ENCODE assay signal across 16 cellular contexts in genomic region chr2:38466409-38466808, GRCh38.
DNase-seq lines count a peak whose midpoint lies in the region; TF ChIP-seq lines count a peak whose summit lies in the region.
"Had no signal": no experiment of that assay in that cellular context is flagged by ENCODE, and none has a peak within 500 bp of the region (broad histone marks: within the 10 kb centered on the region; RNA-seq: fewer than 3 reads in every experiment).

No MANE protein-coding gene starts in this region.

- H3K36me3 ChIP-seq in esophagus muscularis mucosa (no peaks in the 10 kb centered on the region), prostate gland (no peaks in the 10 kb centered on the region), tibial artery (no peaks in the 10 kb centered on the region)
- H3K36me3 ChIP-seq: BLaER1 had no signal

- no peak overlapping the region for H3K4me3 Mint-ChIP-seq in Calu3 (ENCODE audit: low read depth, unreplicated experiment)
- H3K4me3 Mint-ChIP-seq: CD8-positive, alpha-beta T cell had no signal

- in situ Hi-C loops in ACHN (cut with HindIII; ENCODE audit: low pct_ligation_motif_present, low pct_unique_long_range_greater_than_20kb, low sequenced_read_pairs): no loop called here

- intact Hi-C loops in esophagus muscularis mucosa (cut with DNase I) (loop anchor here (2.0 to 5.0 kb wide), 4 partner anchors 32 to 136 kb away; partner anchors contain the start of genes ATL2 and HNRNPLL), prostate gland (cut with DNase I) (loop anchor here (2.0 to 5.0 kb wide), 2 partner anchors 36 to 90 kb away; partner anchors contain the start of gene ATL2), tibial artery (cut with DNase I; ENCODE audit: low total_unique reads) (no loop called here), Calu3 (cut with micrococcal nuclease; ENCODE audit: unreplicated experiment) (loop anchor here (10.0 kb wide), 1 partner anchor 142 kb away; no protein-coding TSS in a partner anchor)

- peaks cover 6% of the 10 kb centered on the region for H3K36me3 Mint-ChIP-seq in Calu3 (ENCODE audit: insufficient read depth, unreplicated experiment)
- H3K36me3 Mint-ChIP-seq: CD8-positive, alpha-beta T cell had no signal

- BruUV-seq in Calu3 (replicated peaks; lab: Mats Ljungman, UMichigan): no TSS peak

- H3K4me1 Mint-ChIP-seq in Calu3 (ENCODE audit: low read depth, unreplicated experiment): peaks cover 24% of the 10 kb centered on the region

- CTCF ChIA-PET in RWPE1 (lab: Yijun Ruan, JAX): interaction anchor here (0.7 to 1.4 kb wide), 2 partner anchors 69 to 148 kb away, joined by 5 to 6 read pairs; no protein-coding TSS in a partner anchor
- CTCF ChIA-PET in Calu3 (lab: Charles Lee): interaction anchor here (0.7 to 2.2 kb wide), 3 partner anchors 33 to 139 kb away, joined by 3 to 38 read pairs (median 5); partner anchors contain the start of gene ATL2

- TF ChIP-seq CTCF in RWPE1 (conservative IDR thresholded peaks at IDR 0.05; ENCODE audit: low read depth): no peak
- no peak for TF ChIP-seq CTCF in esophagus muscularis mucosa (IDR thresholded peaks at IDR 0.05)
- no peak for TF ChIP-seq CTCF in prostate gland (IDR thresholded peaks at IDR 0.05)
- no peak for TF ChIP-seq CTCF in tibial artery (IDR thresholded peaks at IDR 0.05)
- TF ChIP-seq CTCF in Calu3 (IDR thresholded peaks at IDR 0.05; ENCODE audit: unreplicated experiment): no peak

- no peaks in the 10 kb centered on the region for H3K9me3 ChIP-seq in esophagus muscularis mucosa
- no peaks in the 10 kb centered on the region for H3K9me3 ChIP-seq in prostate gland
- H3K9me3 ChIP-seq in tibial artery: no peaks in the 10 kb centered on the region
- H3K9me3 ChIP-seq: BLaER1 had no signal

- no peaks in the 10 kb centered on the region for H3K27me3 Mint-ChIP-seq in Calu3 (ENCODE audit: unreplicated experiment)

- DNase-seq in RWPE1 (ENCODE audit: low spot score): no peak
- no peak for DNase-seq in esophagus muscularis mucosa (ENCODE audit: extremely low spot score)
- no peak for DNase-seq in prostate gland (ENCODE audit: low spot score)
- no peak for DNase-seq in tibial artery
- no peak for DNase-seq in NCI-H1048 (lab: John Stamatoyannopoulos, UW)
- DNase-seq in RKO (ENCODE audit: low spot score): no peak
- no peak for DNase-seq in Calu3
- DNase-seq in ACHN: no peak
- DNase-seq: GF-D8, NCI-H1436 treated with DMSO at 0.1 percent for 48 hours, NCI-H2029 treated with DMSO at 0.1 percent for 48 hours, NCI-H748 treated with DMSO at 0.1 percent for 48 hours had no signal

- TF ChIP-seq POLR2A in esophagus muscularis mucosa (IDR thresholded peaks at IDR 0.05; ENCODE audit: low read depth) (no peak), prostate gland (IDR thresholded peaks at IDR 0.05) (no peak)

- POLR2A ChIA-PET in RWPE1 (lab: Yijun Ruan, JAX; ENCODE audit: low non-redundant PET): no interaction called here

- H3K27ac ChIP-seq in RWPE1 (peak overlapping the region; percentile 11; the same call in 1 of the 2 replicates), esophagus muscularis mucosa (replicated peaks in 1 of 4) (peak overlapping the region; percentile 85 to 95 (median 90)), prostate gland (peak overlapping the region; percentile 68 to 69), tibial artery (peak overlapping the region; percentile 66 to 67)
- H3K27ac ChIP-seq: BLaER1, GM23248, HL-60 had no signal

- H3K27me3 ChIP-seq in esophagus muscularis mucosa (no peaks in the 10 kb centered on the region), prostate gland (replicated peaks; ENCODE audit: insufficient read depth) (no peaks in the 10 kb centered on the region), tibial artery (no peaks in the 10 kb centered on the region)
- H3K27me3 ChIP-seq: BLaER1 had no signal

- H3K4me3 ChIP-seq in esophagus muscularis mucosa (no peak overlapping the region), prostate gland (no peak overlapping the region), tibial artery (no peak overlapping the region)
- H3K4me3 ChIP-seq: BLaER1, GM23248 had no signal

- no peaks in the 10 kb centered on the region for H3K9me3 Mint-ChIP-seq in Calu3 (ENCODE audit: low read depth, unreplicated experiment)
- H3K9me3 Mint-ChIP-seq: CD8-positive, alpha-beta T cell had no signal

- peaks cover 0 to 92% (median 80%) of the 10 kb centered on the region in 4 donors for H3K4me1 ChIP-seq in esophagus muscularis mucosa
- H3K4me1 ChIP-seq in prostate gland (replicated peaks): no peaks in the 10 kb centered on the region
- peaks cover 0 to 40% (median 25%) of the 10 kb centered on the region in 4 donors for H3K4me1 ChIP-seq in tibial artery
- H3K4me1 ChIP-seq: BLaER1 had no signal

- no peak overlapping the region for H3K27ac Mint-ChIP-seq in Calu3 (ENCODE audit: unreplicated experiment)
- H3K27ac Mint-ChIP-seq: CD8-positive, alpha-beta T cell had no signal

- TF ChIP-seq EP300 in esophagus muscularis mucosa (IDR thresholded peaks at IDR 0.05): no peak

- 53% methylated on average over 5 of the region's 5 CpGs for WGBS in esophagus muscularis mucosa
- WGBS in prostate gland: 79% methylated on average over 5 of the region's 5 CpGs

Comparison
In these comparisons a context has a peak if more than half of its experiments do, and no peak if none do; other contexts are left out.
1. H3K27ac ChIP-seq: peak in every context shown above with its lines; median percentile 90 in esophagus muscularis mucosa; 68 in prostate gland; 66 in tibial artery; 11 in RWPE1.